ENCODE assay signal across 24 cellular contexts in the genomic region with DNA sequence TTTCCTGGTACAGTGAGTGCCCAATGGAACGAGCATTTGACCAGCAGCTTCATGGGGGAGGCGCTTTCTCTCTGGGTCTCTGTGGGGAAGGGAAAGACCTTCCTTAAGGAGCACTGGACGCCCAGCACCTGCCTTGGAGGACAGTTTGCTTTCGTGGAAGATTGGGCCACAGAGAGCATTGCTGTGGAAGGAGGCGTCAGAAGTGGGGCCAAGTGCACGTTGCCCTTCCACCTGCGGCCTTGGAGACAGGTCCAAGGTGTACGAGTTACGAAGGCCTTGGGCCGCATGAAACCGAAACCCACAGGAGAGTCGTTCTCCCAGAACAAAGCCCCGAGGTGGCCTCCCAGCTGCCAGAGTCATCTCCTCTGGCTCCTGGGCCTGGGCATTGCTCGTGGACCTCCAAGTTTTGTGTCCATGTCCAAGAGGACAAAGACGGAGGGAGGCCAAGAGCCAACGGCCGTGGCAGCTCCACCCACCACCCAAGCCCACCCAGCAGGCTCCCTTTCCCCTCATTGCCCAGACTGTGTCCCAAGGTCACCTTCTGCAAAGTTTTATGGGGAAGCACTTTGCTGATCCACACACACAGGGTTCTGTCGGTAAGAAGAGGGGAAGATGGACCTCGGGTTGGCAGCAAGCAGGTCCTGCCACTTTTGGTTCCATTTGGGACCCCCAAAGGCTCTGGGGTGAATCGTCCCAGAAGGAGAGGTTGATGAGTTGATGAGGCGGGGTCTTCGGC. TPM values are rescaled to one million over a fixed set of nuclear protein-coding genes. Genes with fewer than 3 reads are reported as not detected.
DNase-seq lines count a peak whose midpoint lies in the region; ATAC-seq and TF ChIP-seq lines count a peak whose summit lies in the region.
"Had no signal": no experiment of that assay in that cellular context is flagged by ENCODE, and none has a peak within 500 bp of the region (broad histone marks: within the 10 kb centered on the region; RNA-seq: fewer than 3 reads in every experiment).

No MANE protein-coding gene starts in this region.

- peaks cover 7% of the 10 kb centered on the region for H3K36me3 Mint-ChIP-seq in activated CD4-positive, alpha-beta T cell treated with anti-CD3 and anti-CD28 coated beads for 36 hours (ENCODE audit: low read depth)
- H3K36me3 Mint-ChIP-seq in activated CD4-positive, alpha-beta T cell treated with anti-CD3 and anti-CD28 coated beads, Interleukin-2, amount 10 ng/mL, durations not matched to agents 24 days and 14 days (ENCODE audit: low read depth) = peaks cover 12% of the 10 kb centered on the region
- H3K36me3 Mint-ChIP-seq in CD4-positive, alpha-beta T cell (ENCODE audit: low read depth) = peaks cover 3% of the 10 kb centered on the region
- peaks cover 21% of the 10 kb centered on the region for H3K36me3 Mint-ChIP-seq in activated CD8-positive, alpha-beta T cell treated with anti-CD3 and anti-CD28 coated beads, Interleukin-2, amount 10 ng/mL, durations not matched to agents 7 days and 5 days (ENCODE audit: low read depth)
- peaks cover 0 to 17% (median 11%) of the 10 kb centered on the region in 5 donors for H3K36me3 Mint-ChIP-seq in naive thymus-derived CD4-positive, alpha-beta T cell
- H3K36me3 Mint-ChIP-seq: WTC11 had no signal

- H3K27me3 ChIP-seq in CD4-positive, alpha-beta T cell (ENCODE audit: control insufficient read depth, insufficient read depth, low read length) = no peaks in the 10 kb centered on the region
- no peaks in the 10 kb centered on the region for H3K27me3 ChIP-seq in naive thymus-derived CD4-positive, alpha-beta T cell (ENCODE audit: control insufficient read depth in 2 of 2, insufficient read depth in 2 of 2, low read length in 2 of 2)
- no peaks in the 10 kb centered on the region for H3K27me3 ChIP-seq in MM.1S (replicated peaks; ENCODE audit: insufficient read depth, low read length)
- H3K27me3 ChIP-seq: right atrium auricular region had no signal

- no peak overlapping the region for H3K4me3 ChIP-seq in naive thymus-derived CD4-positive, alpha-beta T cell (ENCODE audit: low read length)
- H3K4me3 ChIP-seq in MM.1S (ENCODE audit: low read length) = no peak overlapping the region
- H3K4me3 ChIP-seq: A549, heart left ventricle, right atrium auricular region had no signal

- H3K4me1 Mint-ChIP-seq in activated CD4-positive, alpha-beta T cell treated with anti-CD3 and anti-CD28 coated beads for 36 hours = peaks cover 33% of the 10 kb centered on the region
- peaks cover 35% of the 10 kb centered on the region for H3K4me1 Mint-ChIP-seq in activated CD4-positive, alpha-beta T cell treated with anti-CD3 and anti-CD28 coated beads, Interleukin-2, amount 10 ng/mL, durations not matched to agents 24 days and 14 days
- H3K4me1 Mint-ChIP-seq in CD4-positive, alpha-beta T cell (ENCODE audit: low read depth) = peaks cover 36% of the 10 kb centered on the region
- peaks cover 45% of the 10 kb centered on the region for H3K4me1 Mint-ChIP-seq in activated CD8-positive, alpha-beta T cell treated with anti-CD3 and anti-CD28 coated beads, Interleukin-2, amount 10 ng/mL, durations not matched to agents 7 days and 5 days (ENCODE audit: low read depth)
- peaks cover 25 to 58% (median 37%) of the 10 kb centered on the region in 7 donors for H3K4me1 Mint-ChIP-seq in naive thymus-derived CD4-positive, alpha-beta T cell

- peaks cover 24 to 26% of the 10 kb centered on the region in 2 donors for H3K4me1 ChIP-seq in naive thymus-derived CD4-positive, alpha-beta T cell (ENCODE audit: control insufficient read depth in 2 of 2, insufficient read depth in 2 of 2, low read length in 2 of 2)
- H3K4me1 ChIP-seq in MM.1S (ENCODE audit: low read length) = peaks cover 6% of the 10 kb centered on the region; the same call in 1 of the 2 replicates
- H3K4me1 ChIP-seq: right atrium auricular region had no signal

- DNase-seq in activated CD4-positive, alpha-beta T cell treated with anti-CD3 and anti-CD28 coated beads for 36 hours = no peak
- no peak for DNase-seq in activated CD4-positive, alpha-beta T cell treated with anti-CD3 and anti-CD28 coated beads, Interleukin-2, amount 10 ng/mL, durations not matched to agents 24 days and 14 days
- DNase-seq in CD4-positive, alpha-beta T cell = peak in 1 of 10 experiments; percentile 28
- peak; percentile 19 for DNase-seq in activated CD8-positive, alpha-beta T cell treated with anti-CD3 and anti-CD28 coated beads, Interleukin-2, amount 10 ng/mL, durations not matched to agents 7 days and 5 days
- peak in 1 of 9 donors; percentile 12 for DNase-seq in naive thymus-derived CD4-positive, alpha-beta T cell
- DNase-seq in NCI-H1105 treated with DMSO at 0.1 percent for 48 hours (lab: John Stamatoyannopoulos, UW) (no peak), MM.1S (no peak)
- DNase-seq: activated effector memory CD4-positive, alpha-beta T cell treated with Interleukin-2 at 50 U/mL for 16 hours; amniotic stem cell; cortex of kidney; GF-D8; heart left ventricle; NCI-H774; stimulated activated CD4-positive, alpha-beta T cell treated with anti-CD3 and anti-CD28 coated beads, Interleukin-15, amount 100 ng/mL, for 24 hours; T-helper 9 cell had no signal

- no peak for ATAC-seq in activated CD4-positive, alpha-beta T cell treated with anti-CD3 and anti-CD28 coated beads for 36 hours
- ATAC-seq in CD4-positive, alpha-beta T cell (ENCODE audit: poor library complexity) = no peak
- ATAC-seq in activated CD8-positive, alpha-beta T cell treated with anti-CD3 and anti-CD28 coated beads, Interleukin-2, amount 10 ng/mL, durations not matched to agents 7 days and 5 days = no peak
- ATAC-seq in naive thymus-derived CD4-positive, alpha-beta T cell = no peak
- no peak for ATAC-seq in GM19452 (IDR thresholded peaks at IDR 0.05; ENCODE audit: unreplicated experiment)
- ATAC-seq: A549, heart left ventricle, WTC11 had no signal

- TF ChIP-seq CTCF in CD4-positive, alpha-beta T cell (IDR thresholded peaks at IDR 0.05) = no peak
- TF ChIP-seq CTCF in MM.1S (IDR thresholded peaks at IDR 0.05; ENCODE audit: low read length) = no peak

- H3K36me3 ChIP-seq in naive thymus-derived CD4-positive, alpha-beta T cell (ENCODE audit: control insufficient read depth in 2 of 3, insufficient read depth in 3 of 3, low read length in 3 of 3) = no peaks in the 10 kb centered on the region
- no peaks in the 10 kb centered on the region for H3K36me3 ChIP-seq in MM.1S (replicated peaks; ENCODE audit: insufficient read depth, low read length)
- H3K36me3 ChIP-seq: heart left ventricle, right atrium auricular region had no signal

- H3K4me3 Mint-ChIP-seq in activated CD4-positive, alpha-beta T cell treated with anti-CD3 and anti-CD28 coated beads for 36 hours = no peak overlapping the region
- no peak overlapping the region for H3K4me3 Mint-ChIP-seq in activated CD4-positive, alpha-beta T cell treated with anti-CD3 and anti-CD28 coated beads, Interleukin-2, amount 10 ng/mL, durations not matched to agents 24 days and 14 days
- H3K4me3 Mint-ChIP-seq in CD4-positive, alpha-beta T cell = no peak overlapping the region
- no peak overlapping the region for H3K4me3 Mint-ChIP-seq in activated CD8-positive, alpha-beta T cell treated with anti-CD3 and anti-CD28 coated beads, Interleukin-2, amount 10 ng/mL, durations not matched to agents 7 days and 5 days
- peak overlapping the region in 1 of 10 donors; percentile 56 for H3K4me3 Mint-ChIP-seq in naive thymus-derived CD4-positive, alpha-beta T cell
- H3K4me3 Mint-ChIP-seq: WTC11 had no signal

- intact Hi-C loops in activated CD4-positive, alpha-beta T cell treated with anti-CD3 and anti-CD28 coated beads for 36 hours (cut with DNase I, micrococcal nuclease) = no loop called here
- intact Hi-C loops in activated CD4-positive, alpha-beta T cell treated with anti-CD3 and anti-CD28 coated beads, Interleukin-2, amount 10 ng/mL, durations not matched to agents 24 days and 14 days (cut with micrococcal nuclease) = no loop called here
- intact Hi-C loops in CD4-positive, alpha-beta T cell (cut with DNase I, micrococcal nuclease) = no loop called here
- intact Hi-C loops in naive thymus-derived CD4-positive, alpha-beta T cell (cut with micrococcal nuclease) = no loop called here

- H3F3A ChIP-seq in MM.1S (ENCODE audit: insufficient read depth, low read length) = peaks cover 27% of the 10 kb centered on the region

- H2AFZ ChIP-seq in MM.1S (ENCODE audit: low read length) = no peak overlapping the region

- peaks cover 9% of the 10 kb centered on the region for H3K9me3 Mint-ChIP-seq in activated CD4-positive, alpha-beta T cell treated with anti-CD3 and anti-CD28 coated beads for 36 hours (ENCODE audit: low read depth)
- peaks cover 7% of the 10 kb centered on the region for H3K9me3 Mint-ChIP-seq in activated CD4-positive, alpha-beta T cell treated with anti-CD3 and anti-CD28 coated beads, Interleukin-2, amount 10 ng/mL, durations not matched to agents 24 days and 14 days
- H3K9me3 Mint-ChIP-seq in CD4-positive, alpha-beta T cell = no peaks in the 10 kb centered on the region
- H3K9me3 Mint-ChIP-seq in activated CD8-positive, alpha-beta T cell treated with anti-CD3 and anti-CD28 coated beads, Interleukin-2, amount 10 ng/mL, durations not matched to agents 7 days and 5 days (ENCODE audit: insufficient read depth) = peaks cover 9% of the 10 kb centered on the region
- H3K9me3 Mint-ChIP-seq in naive thymus-derived CD4-positive, alpha-beta T cell = peaks cover 0 to 10% (median 0%) of the 10 kb centered on the region in 11 donors

- CTCF ChIA-PET in activated CD4-positive, alpha-beta T cell treated with anti-CD3 and anti-CD28 coated beads for 36 hours (lab: Charles Lee) = interaction anchor here (0.7 to 2.2 kb wide), 2 partner anchors 14 to 22 kb away, joined by 3 to 7 read pairs; no protein-coding TSS in a partner anchor
- CTCF ChIA-PET in CD4-positive, alpha-beta T cell (lab: Charles Lee) = interaction anchor here (1.0 to 1.9 kb wide), 2 partner anchors 8 to 22 kb away, joined by 4 to 7 read pairs; no protein-coding TSS in a partner anchor
- CTCF ChIA-PET in activated CD8-positive, alpha-beta T cell treated with anti-CD3 and anti-CD28 coated beads, Interleukin-2, amount 10 ng/mL, durations not matched to agents 7 days and 5 days (lab: Charles Lee) = interaction anchor here (1.0 kb wide), 1 partner anchor 45 kb away, joined by 3 read pairs; no protein-coding TSS in a partner anchor
- CTCF ChIA-PET in naive thymus-derived CD4-positive, alpha-beta T cell (lab: Charles Lee) = interaction anchor here (1.1 kb wide), 2 partner anchors 22 to 32 kb away, joined by 3 read pairs; no protein-coding TSS in a partner anchor

- H3K79me2 ChIP-seq in MM.1S (ENCODE audit: low read length) = peaks cover 6% of the 10 kb centered on the region; the same call in 1 of the 2 replicates

- H3K9me2 ChIP-seq in MM.1S (replicated peaks; ENCODE audit: insufficient read depth, low read length) = no peaks in the 10 kb centered on the region

- H4K20me1 ChIP-seq in MM.1S (ENCODE audit: insufficient read depth, low read length) = no peaks in the 10 kb centered on the region

- no peak overlapping the region for H3K9ac ChIP-seq in MM.1S (ENCODE audit: low read length)

- no peak overlapping the region for H3K4me2 ChIP-seq in MM.1S (ENCODE audit: low read depth, low read length)
- H3K4me2 ChIP-seq: A549 had no signal

- H3K27me3 Mint-ChIP-seq in activated CD4-positive, alpha-beta T cell treated with anti-CD3 and anti-CD28 coated beads for 36 hours = no peaks in the 10 kb centered on the region
- peaks cover 19% of the 10 kb centered on the region for H3K27me3 Mint-ChIP-seq in activated CD4-positive, alpha-beta T cell treated with anti-CD3 and anti-CD28 coated beads, Interleukin-2, amount 10 ng/mL, durations not matched to agents 24 days and 14 days
- no peaks in the 10 kb centered on the region for H3K27me3 Mint-ChIP-seq in CD4-positive, alpha-beta T cell
- H3K27me3 Mint-ChIP-seq in activated CD8-positive, alpha-beta T cell treated with anti-CD3 and anti-CD28 coated beads, Interleukin-2, amount 10 ng/mL, durations not matched to agents 7 days and 5 days (ENCODE audit: low read depth) = peaks cover 7% of the 10 kb centered on the region
- peaks cover 0 to 27% (median 0%) of the 10 kb centered on the region in 5 donors for H3K27me3 Mint-ChIP-seq in naive thymus-derived CD4-positive, alpha-beta T cell

- no peaks in the 10 kb centered on the region for H3K9me3 ChIP-seq in CD4-positive, alpha-beta T cell (ENCODE audit: control insufficient read depth, low read length)
- no peaks in the 10 kb centered on the region for H3K9me3 ChIP-seq in naive thymus-derived CD4-positive, alpha-beta T cell (ENCODE audit: control insufficient read depth in 2 of 3, low read length in 3 of 3)
- H3K9me3 ChIP-seq in MM.1S (replicated peaks; ENCODE audit: insufficient read depth, low read length) = no peaks in the 10 kb centered on the region
- H3K9me3 ChIP-seq: A549, right atrium auricular region had no signal

- POLR2A ChIA-PET in activated CD4-positive, alpha-beta T cell treated with anti-CD3 and anti-CD28 coated beads for 36 hours (lab: Charles Lee) = no interaction called here
- POLR2A ChIA-PET in CD4-positive, alpha-beta T cell (lab: Charles Lee) = interaction anchor here (0.9 to 8.2 kb wide), 3 partner anchors 8 to 45 kb away, joined by 3 to 185 read pairs (median 148); a partner anchor contains a TSS
- POLR2A ChIA-PET in activated CD8-positive, alpha-beta T cell treated with anti-CD3 and anti-CD28 coated beads, Interleukin-2, amount 10 ng/mL, durations not matched to agents 7 days and 5 days (lab: Charles Lee) = interaction anchor here (0.8 to 3.2 kb wide), 5 partner anchors 7 to 39 kb away, joined by 3 to 16 read pairs (median 4); a partner anchor contains a TSS
- POLR2A ChIA-PET in naive thymus-derived CD4-positive, alpha-beta T cell (lab: Charles Lee) = interaction anchor here (0.6 to 13.0 kb wide), 8 partner anchors 13 to 178 kb away, joined by 3 to 192 read pairs (median 3); a partner anchor contains a TSS

- peak overlapping the region; percentile 42 for H3K27ac Mint-ChIP-seq in activated CD4-positive, alpha-beta T cell treated with anti-CD3 and anti-CD28 coated beads for 36 hours
- no peak overlapping the region for H3K27ac Mint-ChIP-seq in activated CD4-positive, alpha-beta T cell treated with anti-CD3 and anti-CD28 coated beads, Interleukin-2, amount 10 ng/mL, durations not matched to agents 24 days and 14 days
- peak overlapping the region; percentile 69 for H3K27ac Mint-ChIP-seq in CD4-positive, alpha-beta T cell
- no peak overlapping the region for H3K27ac Mint-ChIP-seq in activated CD8-positive, alpha-beta T cell treated with anti-CD3 and anti-CD28 coated beads, Interleukin-2, amount 10 ng/mL, durations not matched to agents 7 days and 5 days
- H3K27ac Mint-ChIP-seq in naive thymus-derived CD4-positive, alpha-beta T cell = peak overlapping the region; percentile 32 to 91 (median 76)
- H3K27ac Mint-ChIP-seq: WTC11 had no signal

- no peak overlapping the region for H3K27ac ChIP-seq in CD4-positive, alpha-beta T cell (ENCODE audit: low read depth, low read length)
- H3K27ac ChIP-seq in naive thymus-derived CD4-positive, alpha-beta T cell (ENCODE audit: low read depth, low read length) = no peak overlapping the region
- H3K27ac ChIP-seq in MM.1S (ENCODE audit: low read length) = no peak overlapping the region
- H3K27ac ChIP-seq: A549, C4-2B, heart left ventricle, right atrium auricular region had no signal

RNA-seq across cellular contexts. Expression of a gene that starts 5.8 kb away (rescaled TPM):
- under 1 TPM; 0.32 to 0.57 TPM for total RNA-seq in activated CD4-positive, alpha-beta T cell treated with anti-CD3 and anti-CD28 coated beads for 36 hours
- 3.2 and 3.5 TPM in 2 replicates for total RNA-seq in activated CD4-positive, alpha-beta T cell treated with anti-CD3 and anti-CD28 coated beads, Interleukin-2, amount 10 ng/mL, durations not matched to agents 24 days and 14 days
- 10 to 100 TPM; 14.4 to 14.7 TPM for total RNA-seq in CD4-positive, alpha-beta T cell
- total RNA-seq in activated CD8-positive, alpha-beta T cell treated with anti-CD3 and anti-CD28 coated beads, Interleukin-2, amount 10 ng/mL, durations not matched to agents 7 days and 5 days = 10 to 100 TPM; 29.7 to 30.8 TPM
- 10 to 100 TPM in 3 of 5 experiments, 1 to 10 TPM in 2; 5.4 to 24.7 (median 13.8) TPM for total RNA-seq in naive thymus-derived CD4-positive, alpha-beta T cell
- 10 to 100 TPM in 1 of 2 donors, 1 to 10 TPM in 1; 8.5 to 20.4 TPM for polyA plus RNA-seq in naive thymus-derived CD4-positive, alpha-beta T cell
- total RNA-seq: bronchial epithelial cell, osteocyte, temporal lobe had no signal

RNA-seq across cellular contexts. Expression of a gene that starts 16.6 kb away (rescaled TPM):
- total RNA-seq in activated CD4-positive, alpha-beta T cell treated with anti-CD3 and anti-CD28 coated beads for 36 hours = 10 to 100 TPM; 73.4 to 82.3 TPM
- 136 and 142 TPM in 2 replicates for total RNA-seq in activated CD4-positive, alpha-beta T cell treated with anti-CD3 and anti-CD28 coated beads, Interleukin-2, amount 10 ng/mL, durations not matched to agents 24 days and 14 days
- 100 to 1,000 TPM; 670 to 671 TPM for total RNA-seq in CD4-positive, alpha-beta T cell
- total RNA-seq in activated CD8-positive, alpha-beta T cell treated with anti-CD3 and anti-CD28 coated beads, Interleukin-2, amount 10 ng/mL, durations not matched to agents 7 days and 5 days = 100 to 1,000 TPM; 487 to 541 TPM
- total RNA-seq in naive thymus-derived CD4-positive, alpha-beta T cell = 100 to 1,000 TPM; 325 to 656 (median 348) TPM
- 10 to 100 TPM in 1 of 2 donors, 1 to 10 TPM in 1; 5.1 to 11.7 TPM for polyA plus RNA-seq in naive thymus-derived CD4-positive, alpha-beta T cell

RNA-seq across cellular contexts. Expression of a gene that starts 27.0 kb away (rescaled TPM):
- total RNA-seq in activated CD4-positive, alpha-beta T cell treated with anti-CD3 and anti-CD28 coated beads for 36 hours = not detected
- not detected in 2 replicates for total RNA-seq in activated CD4-positive, alpha-beta T cell treated with anti-CD3 and anti-CD28 coated beads, Interleukin-2, amount 10 ng/mL, durations not matched to agents 24 days and 14 days
- not detected for total RNA-seq in CD4-positive, alpha-beta T cell
- not detected for total RNA-seq in activated CD8-positive, alpha-beta T cell treated with anti-CD3 and anti-CD28 coated beads, Interleukin-2, amount 10 ng/mL, durations not matched to agents 7 days and 5 days
- total RNA-seq in naive thymus-derived CD4-positive, alpha-beta T cell = not detected
- not detected for polyA plus RNA-seq in naive thymus-derived CD4-positive, alpha-beta T cell
- total RNA-seq: bronchial epithelial cell, heart left ventricle, lower leg skin, osteocyte, right atrium auricular region, temporal lobe, WTC11 had no signal
- polyA plus RNA-seq: A549, heart left ventricle had no signal

RNA-seq across cellular contexts. Expression of a gene that starts 35.3 kb away (rescaled TPM):
- total RNA-seq in activated CD4-positive, alpha-beta T cell treated with anti-CD3 and anti-CD28 coated beads for 36 hours = 100 to 1,000 TPM; 451 to 474 TPM
- total RNA-seq in activated CD4-positive, alpha-beta T cell treated with anti-CD3 and anti-CD28 coated beads, Interleukin-2, amount 10 ng/mL, durations not matched to agents 24 days and 14 days = 659 and 674 TPM in 2 replicates
- total RNA-seq in CD4-positive, alpha-beta T cell = 100 to 1,000 TPM; 364 to 383 TPM
- 1,000 to 10,000 TPM; 2,197 to 2,304 TPM for total RNA-seq in activated CD8-positive, alpha-beta T cell treated with anti-CD3 and anti-CD28 coated beads, Interleukin-2, amount 10 ng/mL, durations not matched to agents 7 days and 5 days
- total RNA-seq in naive thymus-derived CD4-positive, alpha-beta T cell = 1,000 to 10,000 TPM in 1 of 5 experiments, 100 to 1,000 TPM in 4; 143 to 1,924 (median 528) TPM
- 1,000 to 10,000 TPM; 2,860 to 3,315 TPM for polyA plus RNA-seq in naive thymus-derived CD4-positive, alpha-beta T cell

RNA-seq across cellular contexts. Expression of a gene that starts 35.6 kb away (rescaled TPM):
- 100 to 1,000 TPM; 134 to 212 TPM for total RNA-seq in activated CD4-positive, alpha-beta T cell treated with anti-CD3 and anti-CD28 coated beads for 36 hours
- 272 and 275 TPM in 2 replicates for total RNA-seq in activated CD4-positive, alpha-beta T cell treated with anti-CD3 and anti-CD28 coated beads, Interleukin-2, amount 10 ng/mL, durations not matched to agents 24 days and 14 days
- total RNA-seq in CD4-positive, alpha-beta T cell = 10 to 100 TPM; 56.9 to 57.8 TPM
- 100 to 1,000 TPM; 164 to 173 TPM for total RNA-seq in activated CD8-positive, alpha-beta T cell treated with anti-CD3 and anti-CD28 coated beads, Interleukin-2, amount 10 ng/mL, durations not matched to agents 7 days and 5 days
- total RNA-seq in naive thymus-derived CD4-positive, alpha-beta T cell = 100 to 1,000 TPM in 1 of 5 experiments, 10 to 100 TPM in 4; 64.3 to 172 (median 86.9) TPM
- 100 to 1,000 TPM; 186 to 215 TPM for polyA plus RNA-seq in naive thymus-derived CD4-positive, alpha-beta T cell

Comparison
In these comparisons a context has a peak if more than half of its experiments do, and no peak if none do; other contexts are left out.
1. H3K27ac Mint-ChIP-seq: peak in activated CD4-positive, alpha-beta T cell treated with anti-CD3 and anti-CD28 coated beads for 36 hours (single experiment), CD4-positive, alpha-beta T cell (single experiment) and naive thymus-derived CD4-positive, alpha-beta T cell (9 of 9); none in activated CD4-positive, alpha-beta T cell treated with anti-CD3 and anti-CD28 coated beads, Interleukin-2, amount 10 ng/mL, durations not matched to agents 24 days and 14 days (single experiment) and activated CD8-positive, alpha-beta T cell treated with anti-CD3 and anti-CD28 coated beads, Interleukin-2, amount 10 ng/mL, durations not matched to agents 7 days and 5 days (single experiment).